In the genomic region with DNA sequence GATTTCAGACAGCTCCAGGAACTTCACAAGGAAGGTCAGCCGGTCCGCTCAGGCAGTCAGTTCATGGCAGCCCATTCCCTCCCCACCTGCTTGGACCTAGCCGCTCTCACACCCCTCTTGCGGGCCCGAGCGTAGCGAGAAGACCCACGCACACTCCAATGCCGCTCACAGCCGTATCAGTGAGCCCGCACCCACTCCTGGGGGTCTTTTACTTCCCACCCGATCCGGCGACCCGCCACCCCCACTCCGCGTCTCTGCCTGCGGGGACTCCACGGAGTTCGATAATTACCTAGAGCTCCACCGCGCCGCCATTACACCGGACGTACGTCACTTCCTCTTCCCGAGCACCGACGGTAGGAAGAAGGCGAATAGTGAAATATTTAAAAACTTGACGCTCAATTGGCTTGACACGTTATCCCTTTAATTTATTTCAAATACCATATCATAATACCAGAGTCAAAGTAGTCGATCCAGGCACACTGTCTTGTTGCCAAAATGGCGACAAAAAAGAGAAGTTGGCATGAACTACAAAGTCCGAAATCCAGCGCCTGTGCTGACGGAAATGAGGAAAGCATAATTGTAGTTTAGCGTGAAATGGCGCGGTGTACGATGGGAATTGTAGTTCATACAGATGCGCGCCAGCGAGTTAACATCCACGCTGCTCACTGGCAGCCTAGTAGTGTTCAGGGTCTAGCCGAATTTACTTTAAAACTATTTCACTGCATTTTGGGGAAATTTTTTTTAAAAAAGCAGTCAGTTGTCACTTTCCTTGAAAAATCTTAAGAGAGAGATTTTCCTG, we compare ENCODE assay signal across 8 cellular contexts. TPM values are rescaled to one million over a fixed set of nuclear protein-coding genes. Genes with fewer than 3 reads are reported as not detected.
DNase-seq lines count a peak whose midpoint lies in the region; ATAC-seq and TF ChIP-seq lines count a peak whose summit lies in the region.

Gene CWC22, minus strand, starts transcription at position 517 of the 799 bp plus-strand sequence. CDS start 13,956 bp downstream, outside the sequence.

- POLR2A ChIA-PET in PC-9 (lab: Charles Lee; ENCODE audit: unreplicated experiment): interaction anchor here (0.6 kb wide), 2 partner anchors 476 to 1953 kb away, joined by 3 to 8 read pairs; no protein-coding TSS in a partner anchor

- H3K36me3 ChIP-seq in PC-9 (ENCODE audit: low read depth): no peaks in the 10 kb centered on the region

- H3K27ac ChIP-seq in PC-9: peak within 1 kb of the TSS; percentile 80

- H3K4me2 ChIP-seq in PC-9: peak within 1 kb of the TSS; percentile 100

- H3K9me2 ChIP-seq in PC-9 (ENCODE audit: insufficient read depth): no peaks in the 10 kb centered on the region

- no peaks in the 10 kb centered on the region for H3K9me3 ChIP-seq in PC-9 (ENCODE audit: insufficient read depth, low read depth)

- H3K27me3 ChIP-seq in PC-9 (ENCODE audit: insufficient read depth, low read depth): no peaks in the 10 kb centered on the region

- peaks cover 34% of the 10 kb centered on the region for H3K4me1 ChIP-seq in PC-9 (replicated peaks; ENCODE audit: insufficient read depth)

- CTCF ChIA-PET in PC-9 (lab: Charles Lee): no interaction called here

- BruUV-seq in PC-9 (replicated peaks; lab: Mats Ljungman, UMichigan): no TSS peak

- peak within 1 kb of the TSS; percentile 95 for H3K4me3 ChIP-seq in Jurkat, Clone E6-1 (ENCODE audit: low read length)
- peak within 1 kb of the TSS; percentile 94 for H3K4me3 ChIP-seq in PC-9
- peak within 1 kb of the TSS; percentile 69 for H3K4me3 ChIP-seq in epithelial cell of proximal tubule (ENCODE audit: low read depth, low read length)

- ATAC-seq in GM21619 (IDR thresholded peaks at IDR 0.05; ENCODE audit: unreplicated experiment): peak; percentile 98

- H3K79me2 ChIP-seq in PC-9 (ENCODE audit: low read depth): peaks cover 49% of the 10 kb centered on the region

- no peak for TF ChIP-seq CTCF in PC-9 (conservative IDR thresholded peaks at IDR 0.05)
- TF ChIP-seq CTCF in epithelial cell of proximal tubule (conservative IDR thresholded peaks at IDR 0.05; ENCODE audit: low read depth, low read length): no peak

- peak; percentile 84 for DNase-seq in DMS153 (lab: John Stamatoyannopoulos, UW)
- peak; percentile 94 for DNase-seq in Jurkat, Clone E6-1 (ENCODE audit: low read depth, low spot score)
- DNase-seq in PC-9: peak; percentile 83 to 85
- peak; percentile 78 for DNase-seq in activated T-cell treated with anti-CD3 and anti-CD28 coated beads, Interleukin-2, amount 50 U/mL, for 1 hour
- DNase-seq in epithelial cell of proximal tubule (ENCODE audit: low read depth): peak; percentile 76
- peak; percentile 94 for DNase-seq in mucosa of gallbladder (ENCODE audit: low spot score)
- peak; percentile 72 for DNase-seq in stimulated activated CD8-positive, alpha-beta memory T cell treated with anti-CD3 and anti-CD28 coated beads, Interleukin-4, amount 100 ng/mL, for 4 hours (ENCODE audit: low read depth in 2 of 2, low spot score in 1 of 2)

- H4K20me1 ChIP-seq in PC-9 (ENCODE audit: insufficient read depth): 0 out of 2 replicates have a peak, but pooled peaks cover 3% of the 10 kb centered on the region

- H3F3A ChIP-seq in PC-9 (ENCODE audit: insufficient read depth, low read depth): peaks cover 3% of the 10 kb centered on the region; the same call in 1 of the 2 replicates

- intact Hi-C loops in PC-9 (cut with micrococcal nuclease; ENCODE audit: unreplicated experiment): no loop called here

- H2AFZ ChIP-seq in PC-9: peak within 1 kb of the TSS; percentile 94

RNA-seq across cellular contexts. Expression of gene CWC22, which starts in this region (rescaled TPM):
- polyA plus RNA-seq in Jurkat, Clone E6-1 (2012; ENCODE audit: insufficient read depth, insufficient read length): 23.0 TPM
- 31.2 and 35.2 TPM in 2 replicates for total RNA-seq in PC-9 (2021)
- 10.5 and 16.5 TPM in 2 replicates for total RNA-seq in epithelial cell of proximal tubule
- total RNA-seq in mucosa of gallbladder: 13.6 TPM

Comparison
In these comparisons a context has a peak if more than half of its experiments do, and no peak if none do; other contexts are left out.
1. Peak in every context shown above with its lines: DNase-seq, ATAC-seq, H3K4me3 ChIP-seq and H3K27ac ChIP-seq.